8 cellular contexts compared by ENCODE assay signal in genomic region chr1:228683428-228683827, GRCh38. TPM values are rescaled to one million over a fixed set of nuclear protein-coding genes. Genes with fewer than 3 reads are reported as not detected.
"Had no signal": no experiment of that assay in that cellular context is flagged by ENCODE, and none has a peak within 500 bp of the region (broad histone marks: within the 10 kb centered on the region; RNA-seq: fewer than 3 reads in every experiment).

No MANE protein-coding gene starts in this region.

- ATAC-seq: GM12878 had no signal

- H3K4me3 ChIP-seq: GM12878 had no signal

- DNase-seq: GDM1, GF-D8 had no signal

- FAIRE-seq: G401.6, GM12878, GM12891, GM12892, GM18507, GM19239 had no signal

RNA-seq across cellular contexts. Expression of gene RHOU, which starts 51.9 kb away (rescaled TPM):
- total RNA-seq: GM12878 had no signal
- polyA plus RNA-seq: GM12878 had no signal
